27 cellular contexts compared by ENCODE assay signal in genomic region chr9:71754151-71754550, GRCh38. TPM values are rescaled to one million over a fixed set of nuclear protein-coding genes. Genes with fewer than 3 reads are reported as not detected.
A peak's percentile ranks its signal among the peaks of the same experiment; 100 is the strongest.
DNase-seq lines count a peak whose midpoint lies in the region; ATAC-seq lines count a peak whose summit lies in the region.
"Had no signal": no experiment of that assay in that cellular context is flagged by ENCODE, and none has a peak within 500 bp of the region (broad histone marks: within the 10 kb centered on the region; RNA-seq: fewer than 3 reads in every experiment).

No MANE protein-coding gene starts in this region.

- no peaks in the 10 kb centered on the region for H3K9me3 Mint-ChIP-seq in activated naive CD8-positive, alpha-beta T cell (ENCODE audit: low read depth)
- H3K9me3 Mint-ChIP-seq in activated naive CD8-positive, alpha-beta T cell treated with anti-CD3 and anti-CD28 coated beads, Interleukin-2, amount 50 U/mL, for 24 hours = no peaks in the 10 kb centered on the region
- no peaks in the 10 kb centered on the region for H3K9me3 Mint-ChIP-seq in activated CD4-positive, alpha-beta T cell treated with anti-CD3 and anti-CD28 coated beads, Interleukin-2, amount 10 ng/mL, durations not matched to agents 24 days and 14 days
- H3K9me3 Mint-ChIP-seq: CD14-positive monocyte; CD8-positive, alpha-beta memory T cell had no signal

- no peak overlapping the region for H3K14ac ChIP-seq in neuronal stem cell (ENCODE audit: low read length)

- DNase-seq in activated naive CD8-positive, alpha-beta T cell treated with anti-CD3 and anti-CD28 coated beads, Interleukin-2, amount 50 U/mL, for 24 hours = no peak
- no peak for DNase-seq in neuronal stem cell (ENCODE audit: low spot score)
- no peak for DNase-seq in activated CD4-positive, alpha-beta T cell treated with anti-CD3 and anti-CD28 coated beads, Interleukin-2, amount 10 ng/mL, durations not matched to agents 24 days and 14 days
- DNase-seq in GF-D8 (lab: John Stamatoyannopoulos, UW) = no peak
- DNase-seq: ACHN; BE2C; CD8-positive, alpha-beta memory T cell; DMS79 treated with DMSO at 0.1 percent for 48 hours; KBM-7; MV-4-11; NCI-H1105; NCI-H1436 treated with DMSO at 0.1 percent for 48 hours; NCI-H187 treated with DMSO at 0.1 percent for 48 hours; NCI-H2107; NCI-H524 treated with DMSO at 0.1 percent for 48 hours; NCI-H82; NK-92 treated with Interleukin-12 subunit alpha and Interleukin-12 subunit beta, amount 100 ng/mL, for 24 hours; PC-3; SJCRH30 had no signal

- intact Hi-C loops in activated CD4-positive, alpha-beta T cell treated with anti-CD3 and anti-CD28 coated beads, Interleukin-2, amount 10 ng/mL, durations not matched to agents 24 days and 14 days (cut with micrococcal nuclease) = no loop called here

- 0 out of 2 replicates have a peak overlapping the region, but pooled peaks have one; percentile 21 for H3K27ac ChIP-seq in HUES6 (ENCODE audit: low read depth, low read length)
- H3K27ac ChIP-seq in ectodermal cell (ENCODE audit: insufficient read depth, low read depth, low read length, poor library complexity, severe bottlenecking) = peak overlapping the region; percentile 41
- H3K27ac ChIP-seq in neuronal stem cell (replicated peaks; ENCODE audit: low read length) = peak overlapping the region; percentile 77
- H3K27ac ChIP-seq: 22Rv1, SJCRH30 had no signal

- no peak overlapping the region for H3K4me2 ChIP-seq in neuronal stem cell (ENCODE audit: insufficient read depth, low read length, poor library complexity, severe bottlenecking)

- H3K27me3 ChIP-seq in HUES6 (ENCODE audit: control insufficient read depth, insufficient read depth, low read length) (no peaks in the 10 kb centered on the region), ectodermal cell (ENCODE audit: control insufficient read depth, insufficient read depth, low read length, poor library complexity, severe bottlenecking) (no peaks in the 10 kb centered on the region), neuronal stem cell (ENCODE audit: control insufficient read depth in 3 of 3, insufficient read depth in 3 of 3, low read depth in 1 of 3, low read length in 3 of 3) (no peaks in the 10 kb centered on the region)
- H3K27me3 ChIP-seq: BE2C, SJCRH30 had no signal

- H3K27ac Mint-ChIP-seq in activated naive CD8-positive, alpha-beta T cell = peak overlapping the region; percentile 28
- no peak overlapping the region for H3K27ac Mint-ChIP-seq in activated naive CD8-positive, alpha-beta T cell treated with anti-CD3 and anti-CD28 coated beads, Interleukin-2, amount 50 U/mL, for 24 hours
- H3K27ac Mint-ChIP-seq in activated CD4-positive, alpha-beta T cell treated with anti-CD3 and anti-CD28 coated beads, Interleukin-2, amount 10 ng/mL, durations not matched to agents 24 days and 14 days = no peak overlapping the region
- H3K27ac Mint-ChIP-seq: CD8-positive, alpha-beta memory T cell had no signal

- no peak for ATAC-seq in activated naive CD8-positive, alpha-beta T cell treated with anti-CD3 and anti-CD28 coated beads, Interleukin-2, amount 50 U/mL, for 24 hours
- ATAC-seq in activated CD4-positive, CD25-positive, alpha-beta regulatory T cell treated with anti-CD3 and anti-CD28 coated beads, Interleukin-2, amount 50 U/mL, for 24 hours = no peak
- ATAC-seq: PC-3, SK-N-SH treated with all-trans-retinoic acid at 6 μM for 48 hours had no signal

- H3K4me1 Mint-ChIP-seq in activated naive CD8-positive, alpha-beta T cell (ENCODE audit: low read depth) = peaks cover 59% of the 10 kb centered on the region
- peaks cover 60% of the 10 kb centered on the region for H3K4me1 Mint-ChIP-seq in activated naive CD8-positive, alpha-beta T cell treated with anti-CD3 and anti-CD28 coated beads, Interleukin-2, amount 50 U/mL, for 24 hours
- H3K4me1 Mint-ChIP-seq in activated CD4-positive, alpha-beta T cell treated with anti-CD3 and anti-CD28 coated beads, Interleukin-2, amount 10 ng/mL, durations not matched to agents 24 days and 14 days = peaks cover 34% of the 10 kb centered on the region

- peaks cover 4% of the 10 kb centered on the region for H3K36me3 Mint-ChIP-seq in activated naive CD8-positive, alpha-beta T cell
- peaks cover 21% of the 10 kb centered on the region for H3K36me3 Mint-ChIP-seq in activated naive CD8-positive, alpha-beta T cell treated with anti-CD3 and anti-CD28 coated beads, Interleukin-2, amount 50 U/mL, for 24 hours (ENCODE audit: low read depth)
- peaks cover 27% of the 10 kb centered on the region for H3K36me3 Mint-ChIP-seq in activated CD4-positive, alpha-beta T cell treated with anti-CD3 and anti-CD28 coated beads, Interleukin-2, amount 10 ng/mL, durations not matched to agents 24 days and 14 days (ENCODE audit: low read depth)

- no peak overlapping the region for H2AK5ac ChIP-seq in neuronal stem cell (ENCODE audit: low read depth, low read length)

- 71% methylated on average over 1 of the region's 4 CpGs; no CpG with 5 or more reads in 1 of the 2 experiments for WGBS in ectodermal cell, 2 experiments
- WGBS in neuronal stem cell (ENCODE audit: extremely low coverage in 2 of 2, insufficient read length in 2 of 2, insufficient replicate concordance in 1 of 2), 2 donors = no CpG with 5 or more reads among the region's 4 CpGs

- no peaks in the 10 kb centered on the region for H3K27me3 Mint-ChIP-seq in activated naive CD8-positive, alpha-beta T cell
- H3K27me3 Mint-ChIP-seq in activated naive CD8-positive, alpha-beta T cell treated with anti-CD3 and anti-CD28 coated beads, Interleukin-2, amount 50 U/mL, for 24 hours = no peaks in the 10 kb centered on the region
- H3K27me3 Mint-ChIP-seq in activated CD4-positive, alpha-beta T cell treated with anti-CD3 and anti-CD28 coated beads, Interleukin-2, amount 10 ng/mL, durations not matched to agents 24 days and 14 days = no peaks in the 10 kb centered on the region
- H3K27me3 Mint-ChIP-seq: CD8-positive, alpha-beta memory T cell had no signal

- no peak overlapping the region for H2BK120ac ChIP-seq in neuronal stem cell (ENCODE audit: low read depth, low read length)

- no peak overlapping the region for H2BK15ac ChIP-seq in neuronal stem cell (ENCODE audit: low read length)

- H3K4ac ChIP-seq in neuronal stem cell (ENCODE audit: low read length) = no peak overlapping the region

- H3K4me1 ChIP-seq in HUES6 (ENCODE audit: control insufficient read depth, insufficient read depth, low read length) (peaks cover 55% of the 10 kb centered on the region), ectodermal cell (ENCODE audit: control insufficient read depth, insufficient read depth, low read length) (peaks cover 37% of the 10 kb centered on the region), neuronal stem cell (ENCODE audit: control insufficient read depth in 2 of 2, insufficient read depth in 1 of 2, low read depth in 1 of 2, low read length in 2 of 2) (peaks cover 21 to 42% of the 10 kb centered on the region in 2 donors)
- H3K4me1 ChIP-seq: BE2C had no signal

- no peak overlapping the region for H3K18ac ChIP-seq in neuronal stem cell (ENCODE audit: low read length)

- H2BK5ac ChIP-seq in neuronal stem cell (ENCODE audit: low read length) = no peak overlapping the region

- H3K23ac ChIP-seq in neuronal stem cell (ENCODE audit: low read depth, low read length, poor library complexity) = no peak overlapping the region

- peaks cover 1% of the 10 kb centered on the region for H3K79me1 ChIP-seq in neuronal stem cell (ENCODE audit: low read depth, low read length)

- H2BK12ac ChIP-seq in neuronal stem cell (ENCODE audit: low read length) = no peak overlapping the region

- no peak overlapping the region for H4K91ac ChIP-seq in neuronal stem cell (ENCODE audit: low read depth, low read length, poor library complexity)

- H3K4me3 ChIP-seq in HUES6 (ENCODE audit: low read depth, low read length) (no peak overlapping the region), ectodermal cell (ENCODE audit: insufficient read depth, low read depth, low read length) (no peak overlapping the region), neuronal stem cell (ENCODE audit: low read length in 2 of 2) (no peak overlapping the region)
- H3K4me3 ChIP-seq: HAP-1, SJCRH30 had no signal

- no peaks in the 10 kb centered on the region for H3K9me3 ChIP-seq in HUES6 (ENCODE audit: control insufficient read depth, insufficient read depth, low read depth, low read length)
- no peaks in the 10 kb centered on the region for H3K9me3 ChIP-seq in ectodermal cell (ENCODE audit: control insufficient read depth, low read length)
- no peaks in the 10 kb centered on the region for H3K9me3 ChIP-seq in neuronal stem cell (replicated peaks in 1 of 2; ENCODE audit: control insufficient read depth in 2 of 2, insufficient read depth in 1 of 2, low read depth in 1 of 2, low read length in 2 of 2)
- H3K9me3 ChIP-seq: BE2C, HAP-1, SJCRH30 had no signal

- H3K36me3 ChIP-seq in HUES6 (ENCODE audit: control insufficient read depth, insufficient read depth, low read length) = peaks cover 7% of the 10 kb centered on the region
- peaks cover 11% of the 10 kb centered on the region for H3K36me3 ChIP-seq in ectodermal cell (ENCODE audit: control insufficient read depth, insufficient read depth, low read length)
- H3K36me3 ChIP-seq in neuronal stem cell (replicated peaks in 1 of 2; ENCODE audit: control insufficient read depth in 2 of 2, insufficient read depth in 2 of 2, low read length in 2 of 2) = peaks cover 5 to 26% of the 10 kb centered on the region in 2 donors
- H3K36me3 ChIP-seq: BE2C had no signal

- H3K9ac ChIP-seq in HUES6 (ENCODE audit: low read length) (no peak overlapping the region), neuronal stem cell (ENCODE audit: low read depth, low read length, poor library complexity) (no peak overlapping the region)

- no peak overlapping the region for H2AFZ ChIP-seq in neuronal stem cell (ENCODE audit: low read length)

- H3K4me3 Mint-ChIP-seq in activated naive CD8-positive, alpha-beta T cell = no peak overlapping the region
- H3K4me3 Mint-ChIP-seq in activated naive CD8-positive, alpha-beta T cell treated with anti-CD3 and anti-CD28 coated beads, Interleukin-2, amount 50 U/mL, for 24 hours = no peak overlapping the region
- H3K4me3 Mint-ChIP-seq in activated CD4-positive, alpha-beta T cell treated with anti-CD3 and anti-CD28 coated beads, Interleukin-2, amount 10 ng/mL, durations not matched to agents 24 days and 14 days = no peak overlapping the region
- H3K4me3 Mint-ChIP-seq: CD14-positive monocyte; CD8-positive, alpha-beta memory T cell had no signal

- H4K8ac ChIP-seq in neuronal stem cell (ENCODE audit: low read depth, low read length) = no peak overlapping the region

RNA-seq across cellular contexts. Expression of gene CEMIP2, which starts 14.2 kb away (rescaled TPM):
- 175 TPM for polyA plus RNA-seq in ectodermal cell (2013, experiment 1 of 4)
- 268 TPM for polyA plus RNA-seq in ectodermal cell (2013, experiment 2 of 4)
- polyA plus RNA-seq in ectodermal cell (2013, experiment 3 of 4) = 178 TPM
- polyA plus RNA-seq in ectodermal cell (2013, experiment 4 of 4) = 214 TPM
- 79.6 TPM for polyA plus RNA-seq in neuronal stem cell (2013, experiment 1 of 2)
- 79.1 TPM for polyA plus RNA-seq in neuronal stem cell (2013, experiment 2 of 2)
- 47.7 and 55.1 TPM in 2 replicates for total RNA-seq in activated CD4-positive, alpha-beta T cell treated with anti-CD3 and anti-CD28 coated beads, Interleukin-2, amount 10 ng/mL, durations not matched to agents 24 days and 14 days

Comparison
In these comparisons a context has a peak if more than half of its experiments do, and no peak if none do; other contexts are left out.
1. H3K27ac ChIP-seq: peak in every context shown above with its lines; median percentile 77 in neuronal stem cell; 41 in ectodermal cell; 21 in HUES6.